In the genomic region with DNA sequence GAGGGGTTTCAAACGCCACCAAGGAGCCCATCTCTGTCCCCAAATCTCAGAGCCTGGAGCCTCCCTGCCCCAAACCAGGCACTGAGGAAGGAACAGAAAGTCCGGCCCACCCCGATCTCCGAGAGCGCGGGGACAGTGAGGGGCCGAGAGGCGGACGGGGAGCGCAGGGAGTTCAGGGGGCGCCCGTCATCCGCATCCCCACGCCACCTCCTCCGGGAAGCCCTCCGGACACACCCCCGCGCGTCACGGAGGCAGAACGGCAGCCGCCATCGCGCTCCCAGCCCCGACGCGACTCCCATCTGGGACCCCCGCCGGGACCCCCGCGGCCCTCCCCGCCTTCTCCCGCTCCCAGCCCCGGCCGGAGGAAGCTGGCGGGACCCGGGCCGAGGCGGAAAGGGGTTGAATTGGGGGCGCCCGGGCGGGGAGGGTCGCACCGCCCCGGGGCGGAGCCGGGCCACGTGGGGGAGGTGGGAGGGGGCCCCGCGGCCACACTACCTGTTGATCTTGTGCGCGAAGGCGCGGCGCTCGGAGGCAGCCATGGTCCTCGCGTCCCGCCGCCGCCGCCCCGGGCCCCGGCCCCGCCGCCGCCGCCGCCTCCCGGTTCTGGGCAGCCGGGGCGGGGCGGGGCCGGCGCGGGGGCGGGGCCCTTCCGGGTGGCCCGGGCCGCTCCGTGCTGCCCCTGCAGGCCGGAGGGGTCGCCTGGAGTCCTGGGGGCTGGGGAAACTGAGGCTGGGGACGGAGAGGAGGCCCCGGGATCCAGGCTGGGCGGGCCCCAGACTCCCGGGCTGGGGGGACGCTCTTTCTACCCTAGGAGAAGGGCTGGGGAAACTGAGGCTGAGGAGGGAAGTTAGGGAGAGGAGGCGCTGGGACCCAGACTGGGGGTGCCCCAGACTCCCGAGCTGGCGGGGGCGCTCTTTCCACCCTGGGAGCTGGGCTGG, we compare ENCODE assay signal across 1 cellular context.
TF ChIP-seq lines count a peak whose summit lies in the region.

A gene with protein sequence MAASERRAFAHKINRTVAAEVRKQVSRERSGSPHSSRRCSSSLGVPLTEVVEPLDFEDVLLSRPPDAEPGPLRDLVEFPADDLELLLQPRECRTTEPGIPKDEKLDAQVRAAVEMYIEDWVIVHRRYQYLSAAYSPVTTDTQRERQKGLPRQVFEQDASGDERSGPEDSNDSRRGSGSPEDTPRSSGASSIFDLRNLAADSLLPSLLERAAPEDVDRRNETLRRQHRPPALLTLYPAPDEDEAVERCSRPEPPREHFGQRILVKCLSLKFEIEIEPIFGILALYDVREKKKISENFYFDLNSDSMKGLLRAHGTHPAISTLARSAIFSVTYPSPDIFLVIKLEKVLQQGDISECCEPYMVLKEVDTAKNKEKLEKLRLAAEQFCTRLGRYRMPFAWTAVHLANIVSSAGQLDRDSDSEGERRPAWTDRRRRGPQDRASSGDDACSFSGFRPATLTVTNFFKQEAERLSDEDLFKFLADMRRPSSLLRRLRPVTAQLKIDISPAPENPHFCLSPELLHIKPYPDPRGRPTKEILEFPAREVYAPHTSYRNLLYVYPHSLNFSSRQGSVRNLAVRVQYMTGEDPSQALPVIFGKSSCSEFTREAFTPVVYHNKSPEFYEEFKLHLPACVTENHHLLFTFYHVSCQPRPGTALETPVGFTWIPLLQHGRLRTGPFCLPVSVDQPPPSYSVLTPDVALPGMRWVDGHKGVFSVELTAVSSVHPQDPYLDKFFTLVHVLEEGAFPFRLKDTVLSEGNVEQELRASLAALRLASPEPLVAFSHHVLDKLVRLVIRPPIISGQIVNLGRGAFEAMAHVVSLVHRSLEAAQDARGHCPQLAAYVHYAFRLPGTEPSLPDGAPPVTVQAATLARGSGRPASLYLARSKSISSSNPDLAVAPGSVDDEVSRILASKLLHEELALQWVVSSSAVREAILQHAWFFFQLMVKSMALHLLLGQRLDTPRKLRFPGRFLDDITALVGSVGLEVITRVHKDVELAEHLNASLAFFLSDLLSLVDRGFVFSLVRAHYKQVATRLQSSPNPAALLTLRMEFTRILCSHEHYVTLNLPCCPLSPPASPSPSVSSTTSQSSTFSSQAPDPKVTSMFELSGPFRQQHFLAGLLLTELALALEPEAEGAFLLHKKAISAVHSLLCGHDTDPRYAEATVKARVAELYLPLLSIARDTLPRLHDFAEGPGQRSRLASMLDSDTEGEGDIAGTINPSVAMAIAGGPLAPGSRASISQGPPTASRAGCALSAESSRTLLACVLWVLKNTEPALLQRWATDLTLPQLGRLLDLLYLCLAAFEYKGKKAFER (N-terminal part only) (minus strand): TSS at position 623 of the 938 bp plus-strand sequence. CDS start 84 bp downstream, at position 539.

TF ChIP-seq in GM23338, 12 proteins besides CTCF, POLR2A, EP300 and RAD21:
- no peak for TF ChIP-seq JUNB (IDR thresholded peaks at IDR 0.05; ENCODE audit: unreplicated experiment)
- peak; percentile 53; the same call in 1 of the 2 replicates for TF ChIP-seq CREB1 (CRISPR knock-in tag; IDR thresholded peaks at IDR 0.05; ENCODE audit: low read depth)
